In the genomic region with DNA sequence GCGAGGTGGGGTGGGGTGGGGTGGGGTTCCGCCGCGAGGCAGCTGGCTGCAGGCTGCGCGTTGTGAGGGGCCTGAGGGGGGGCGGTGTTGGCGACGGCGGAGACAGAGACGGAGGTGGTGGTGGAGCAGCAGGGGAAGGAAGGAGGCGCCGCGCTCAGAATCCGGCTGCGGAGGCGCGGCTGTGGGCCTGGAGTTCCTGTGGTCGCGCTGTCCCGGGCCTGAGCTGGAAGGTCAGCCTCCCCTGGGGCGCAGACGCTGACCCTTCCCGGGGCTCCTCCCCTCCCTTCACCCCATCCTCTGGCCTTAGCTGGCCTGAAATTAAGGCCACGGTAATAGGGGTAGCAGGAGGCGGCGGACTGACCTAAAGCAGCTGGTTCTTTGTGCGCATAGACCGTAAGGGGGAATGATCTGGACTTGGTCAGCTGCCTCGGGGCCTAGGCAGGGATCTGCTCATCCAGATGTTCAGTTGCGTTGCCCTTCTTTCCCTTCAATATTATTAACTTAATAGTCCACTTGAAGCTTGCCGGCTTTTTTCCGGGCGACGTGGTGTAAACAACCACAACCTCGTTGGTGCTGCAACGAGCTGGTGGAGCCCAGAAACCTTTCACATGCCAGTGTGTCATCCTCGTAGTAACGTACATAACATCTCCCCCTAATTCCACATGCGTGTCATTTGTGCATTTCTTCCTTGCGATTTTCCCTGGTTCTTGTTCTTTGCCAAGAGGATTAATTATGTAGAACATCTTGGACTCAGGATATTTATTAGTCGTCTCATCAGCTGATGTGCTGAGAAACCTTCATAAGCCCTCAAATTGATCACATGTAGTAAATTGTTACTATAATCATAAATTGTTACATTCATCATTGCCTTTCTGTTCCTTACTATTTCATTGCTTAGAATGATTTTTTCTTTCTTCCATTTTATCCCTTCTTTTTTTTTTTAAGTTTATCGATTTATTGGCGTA, we compare ENCODE assay signal across 8 cellular contexts. TPM values are rescaled to one million over a fixed set of nuclear protein-coding genes. Genes with fewer than 3 reads are reported as not detected.
DNase-seq lines count a peak whose midpoint lies in the region; ATAC-seq and TF ChIP-seq lines count a peak whose summit lies in the region.

No MANE protein-coding gene starts in this region.

- H3K4me1 Mint-ChIP-seq in Caco-2 (ENCODE audit: low read depth, unreplicated experiment) (peaks cover 14% of the 10 kb centered on the region), osteocyte (ENCODE audit: unreplicated experiment) (peaks cover 41% of the 10 kb centered on the region)

- intact Hi-C loops in Caco-2 (cut with micrococcal nuclease; ENCODE audit: unreplicated experiment): loop anchor here (1.0 to 2.0 kb wide), 4 partner anchors 37 to 194 kb away; a partner anchor contains a TSS
- intact Hi-C loops in Right ventricle myocardium inferior (cut with DNase I): loop anchor here (1.0 to 10.0 kb wide), 3 partner anchors 104 to 215 kb away; a partner anchor contains a TSS

- CTCF ChIA-PET in Caco-2 (lab: Charles Lee): no interaction called here

- peak overlapping the region; percentile 97 for H3K4me3 Mint-ChIP-seq in Caco-2 (ENCODE audit: unreplicated experiment)
- peak overlapping the region; percentile 93 for H3K4me3 Mint-ChIP-seq in osteocyte (ENCODE audit: unreplicated experiment)

- POLR2A ChIA-PET in Caco-2 (lab: Charles Lee): interaction anchor here (0.5 to 0.7 kb wide), 5 partner anchors 12 to 303 kb away, joined by 3 to 15 read pairs (median 3); no protein-coding TSS in a partner anchor

- H3K36me3 ChIP-seq in Caco-2 (ENCODE audit: control insufficient read depth, insufficient read depth, low read length): no peaks in the 10 kb centered on the region; the same call in 1 of the 2 replicates

- H3K9me3 ChIP-seq in Caco-2: no peaks in the 10 kb centered on the region

- H3K27me3 ChIP-seq in Caco-2 (replicated peaks; ENCODE audit: control insufficient read depth, insufficient read depth, low read length): no peaks in the 10 kb centered on the region

- H3K27me3 Mint-ChIP-seq in Caco-2 (ENCODE audit: insufficient read depth, unreplicated experiment) (peaks cover 11% of the 10 kb centered on the region), osteocyte (ENCODE audit: unreplicated experiment) (peaks cover 10% of the 10 kb centered on the region)

- H3K4me3 ChIP-seq in Caco-2 (ENCODE audit: low read depth, low read length): peak overlapping the region; percentile 48

- H3K4me1 ChIP-seq in Caco-2: peaks cover 7% of the 10 kb centered on the region

- DNase-seq in Caco-2 (peak in 1 of 2 experiments; percentile 51), HS-27A (ENCODE audit: low read depth) (peak; percentile 30), RKO (ENCODE audit: low spot score) (peak; percentile 81), Right ventricle myocardium inferior (ENCODE audit: missing footprints) (peak; percentile 85), osteocyte (ENCODE audit: extremely low spot score, unreplicated experiment) (peak; percentile 85), mesenteric fat pad (ENCODE audit: low spot score) (no peak)
- peak; percentile 17 for DNase-seq in activated naive CD8-positive, alpha-beta T cell treated with anti-CD3 and anti-CD28 coated beads, Interleukin-2, amount 50 U/mL, for 16 hours (ENCODE audit: low read depth, low spot score)

- TF ChIP-seq CTCF in Caco-2 (IDR thresholded peaks at IDR 0.05; ENCODE audit: insufficient read depth in 1 of 2, low read depth in 1 of 2, low read length in 1 of 2, severe bottlenecking in 1 of 2, unreplicated experiment in 1 of 2): no peak
- TF ChIP-seq CTCF in osteocyte (IDR thresholded peaks at IDR 0.05): no peak

- BruUV-seq in Caco-2 (replicated peaks; lab: Mats Ljungman, UMichigan): TSS peak; percentile 23

- H3K27ac Mint-ChIP-seq in Caco-2 (ENCODE audit: unreplicated experiment) (peak overlapping the region; percentile 99), osteocyte (ENCODE audit: unreplicated experiment) (peak overlapping the region; percentile 97)

- H3K9me3 Mint-ChIP-seq in Caco-2 (ENCODE audit: unreplicated experiment): no peaks in the 10 kb centered on the region
- peaks cover 5% of the 10 kb centered on the region for H3K9me3 Mint-ChIP-seq in osteocyte (ENCODE audit: unreplicated experiment)

- ATAC-seq in GM21367 (IDR thresholded peaks at IDR 0.05; ENCODE audit: unreplicated experiment) (peak; percentile 13), Right ventricle myocardium inferior (peak; percentile 86)

- H3K36me3 Mint-ChIP-seq in Caco-2 (ENCODE audit: insufficient read depth, unreplicated experiment) (peaks cover 10% of the 10 kb centered on the region), osteocyte (ENCODE audit: unreplicated experiment) (peaks cover 2% of the 10 kb centered on the region)

RNA-seq across cellular contexts. Expression of a gene that starts 0.6 kb away (rescaled TPM):
- total RNA-seq in Caco-2 (2022) (60.3 and 74.7 TPM in 2 replicates), Right ventricle myocardium inferior (78.0 TPM), osteocyte (112 and 113 TPM in 2 replicates), mesenteric fat pad (158 TPM)

RNA-seq across cellular contexts. Expression of a gene that starts 55.9 kb away (rescaled TPM):
- total RNA-seq in Caco-2 (2022) (not detected in 2 replicates), Right ventricle myocardium inferior (not detected), osteocyte (not detected in 2 replicates), mesenteric fat pad (not detected)
